ENCODE assay signal across 26 cellular contexts in the genomic region with DNA sequence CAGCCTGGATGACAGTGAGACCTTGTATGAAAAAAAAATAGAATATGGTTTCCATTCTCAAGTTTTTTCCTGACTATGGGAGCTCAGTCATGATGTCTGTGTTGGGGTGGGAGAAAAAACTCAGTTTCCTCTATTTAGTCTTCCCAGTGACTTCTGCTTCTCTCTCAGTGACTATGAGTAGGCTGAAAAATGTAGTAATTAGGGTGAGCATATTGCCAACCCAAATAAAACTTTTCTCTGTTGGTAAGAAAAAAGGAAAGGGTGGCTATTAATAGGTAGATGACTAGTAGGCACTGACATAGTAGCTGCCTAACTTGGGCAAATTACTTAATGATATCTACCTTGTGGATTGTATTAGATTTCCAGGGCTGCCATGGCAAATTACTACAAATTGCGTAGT. TPM values are rescaled to one million over a fixed set of nuclear protein-coding genes. Genes with fewer than 3 reads are reported as not detected.
DNase-seq lines count a peak whose midpoint lies in the region; ATAC-seq and TF ChIP-seq lines count a peak whose summit lies in the region.
"Had no signal": no experiment of that assay in that cellular context is flagged by ENCODE, and none has a peak within 500 bp of the region (broad histone marks: within the 10 kb centered on the region; RNA-seq: fewer than 3 reads in every experiment).

No MANE protein-coding gene starts in this region.

- POLR2A ChIA-PET in MCF 10A (lab: Yijun Ruan, JAX): interaction anchor here (0.6 to 3.2 kb wide), 5 partner anchors 15 to 290 kb away, joined by 3 to 14 read pairs (median 3); no protein-coding TSS in a partner anchor

- no peak for TF ChIP-seq POLR2A in breast epithelium (IDR thresholded peaks at IDR 0.05)

- peak overlapping the region; percentile 2 for H3K27ac Mint-ChIP-seq in MCF 10A (ENCODE audit: low read depth, unreplicated experiment)
- H3K27ac Mint-ChIP-seq in chondrocyte (ENCODE audit: unreplicated experiment): peak overlapping the region; percentile 83

- CTCF ChIA-PET in MCF 10A (lab: Yijun Ruan, JAX): interaction anchor here (0.6 to 5.1 kb wide), 5 partner anchors 11 to 422 kb away, joined by 3 to 19 read pairs (median 7); no protein-coding TSS in a partner anchor

- H3K36me3 ChIP-seq in breast epithelium (no peaks in the 10 kb centered on the region), tibial artery (no peaks in the 10 kb centered on the region)
- H3K36me3 ChIP-seq: BLaER1 treated with 17β-estradiol and CSF1 and Interleukin-3, amounts not matched to agents 10 nM and 100 nM; stomach; WERI-Rb-1 had no signal

- H3K36me3 Mint-ChIP-seq in MCF 10A (ENCODE audit: insufficient read depth, unreplicated experiment) (no peaks in the 10 kb centered on the region), chondrocyte (ENCODE audit: low read depth) (no peaks in the 10 kb centered on the region)

- no peak for DNase-seq in MCF 10A (ENCODE audit: unreplicated experiment)
- no peak for DNase-seq in breast epithelium (ENCODE audit: low spot score in 2 of 2)
- peak; percentile 51 for DNase-seq in NOMO-1 treated with dmso at 0.1 percent for 144 hours (lab: John Stamatoyannopoulos, UW; ENCODE audit: unreplicated experiment)
- no peak for DNase-seq in chondrocyte (ENCODE audit: low spot score)
- no peak for DNase-seq in tibial artery
- DNase-seq in SHP77 treated with DMSO at 0.1 percent for 48 hours (lab: John Stamatoyannopoulos, UW): no peak
- no peak for DNase-seq in AML-193 (lab: John Stamatoyannopoulos, UW)
- DNase-seq: activated CD4-positive, alpha-beta T cell treated with anti-CD3 and anti-CD28 coated beads, Interleukin-2, amount 50 U/mL, for 4 hours; activated CD8-positive, alpha-beta memory T cell treated with anti-CD3 and anti-CD28 coated beads, Interleukin-2, amount 50 U/mL, for 4 hours; cortex of kidney; GOT3; left cardiac atrium; mesendoderm; MV-4-11; NCI-H1694 treated with DMSO at 0.1 percent for 48 hours; NCI-H2171 treated with DMSO at 0.1 percent for 48 hours; NCI-H69; nucleus accumbens; OCI-M1; SHP77; stimulated activated CD4-positive, alpha-beta T cell treated with anti-CD3 and anti-CD28 coated beads, Interleukin-12 subunit alpha, Interleukin-12 subunit beta, amount 100 ng/mL, for 4 hours; stomach; T-helper 2 cell; WERI-Rb-1 had no signal

- no TSS peak for BruUV-seq in MCF 10A (replicated peaks; lab: Mats Ljungman, UMichigan)

- intact Hi-C loops in MCF 10A (cut with micrococcal nuclease): no loop called here
- intact Hi-C loops in breast epithelium (cut with DNase I; ENCODE audit: low total_unique reads): no loop called here
- intact Hi-C loops in tibial artery (cut with DNase I; ENCODE audit: low total_unique reads): no loop called here

- H3K27me3 Mint-ChIP-seq in MCF 10A (ENCODE audit: insufficient read depth, unreplicated experiment) (no peaks in the 10 kb centered on the region), chondrocyte (ENCODE audit: low read depth) (no peaks in the 10 kb centered on the region)

- ATAC-seq in GM21367 (IDR thresholded peaks at IDR 0.05; ENCODE audit: unreplicated experiment): no peak
- ATAC-seq: left cardiac atrium had no signal

- H3K4me3 Mint-ChIP-seq in MCF 10A (ENCODE audit: unreplicated experiment) (no peak overlapping the region), chondrocyte (ENCODE audit: unreplicated experiment) (no peak overlapping the region)

- H3K9me3 Mint-ChIP-seq in MCF 10A (ENCODE audit: unreplicated experiment) (no peaks in the 10 kb centered on the region), chondrocyte (ENCODE audit: low read depth) (no peaks in the 10 kb centered on the region)

- peaks cover 5% of the 10 kb centered on the region for H3K4me1 Mint-ChIP-seq in MCF 10A (ENCODE audit: insufficient read depth, unreplicated experiment)
- peaks cover 27% of the 10 kb centered on the region for H3K4me1 Mint-ChIP-seq in chondrocyte (ENCODE audit: low read depth)

- H3K27me3 ChIP-seq in breast epithelium (no peaks in the 10 kb centered on the region), tibial artery (no peaks in the 10 kb centered on the region)
- H3K27me3 ChIP-seq: BLaER1 treated with 17β-estradiol and CSF1 and Interleukin-3, amounts not matched to agents 10 nM and 100 nM; stomach had no signal

- H3K4me1 ChIP-seq in breast epithelium: no peaks in the 10 kb centered on the region
- peaks cover 0 to 16% (median 8%) of the 10 kb centered on the region in 4 donors for H3K4me1 ChIP-seq in tibial artery

- H3K9me3 ChIP-seq in breast epithelium (no peaks in the 10 kb centered on the region), tibial artery (no peaks in the 10 kb centered on the region)
- H3K9me3 ChIP-seq: BLaER1 treated with 17β-estradiol and CSF1 and Interleukin-3, amounts not matched to agents 10 nM and 100 nM; stomach had no signal

- no peak for TF ChIP-seq CTCF in MCF 10A (IDR thresholded peaks at IDR 0.05; ENCODE audit: unreplicated experiment)
- no peak for TF ChIP-seq CTCF in breast epithelium (IDR thresholded peaks at IDR 0.05)
- TF ChIP-seq CTCF in chondrocyte (IDR thresholded peaks at IDR 0.05): no peak
- no peak for TF ChIP-seq CTCF in tibial artery (IDR thresholded peaks at IDR 0.05)

- no peak overlapping the region for H3K27ac ChIP-seq in breast epithelium
- peak overlapping the region; percentile 54 to 69 for H3K27ac ChIP-seq in tibial artery
- H3K27ac ChIP-seq: WERI-Rb-1 had no signal

- H3K4me3 ChIP-seq in breast epithelium (no peak overlapping the region), tibial artery (no peak overlapping the region)
- H3K4me3 ChIP-seq: BLaER1 treated with 17β-estradiol and CSF1 and Interleukin-3, amounts not matched to agents 10 nM and 100 nM; stomach had no signal

RNA-seq across cellular contexts. Expression of gene BIRC3, which starts 34.2 kb away (rescaled TPM):
- total RNA-seq in MCF 10A (2022): 91.6 and 124 TPM in 2 replicates
- 10 to 100 TPM in 2 of 3 donors, 1 to 10 TPM in 1; 2.6 to 30.0 (median 10.8) TPM for total RNA-seq in breast epithelium
- total RNA-seq in chondrocyte: 0.27 to 0.72 TPM (median 0.40 TPM) in 3 replicates

Comparison
In these comparisons a context has a peak if more than half of its experiments do, and no peak if none do; other contexts are left out.
1. H3K27ac ChIP-seq: peak in tibial artery (2 of 2); none in breast epithelium (0 of 2).